Comparison of ENCODE assay signal across 6 cellular contexts in the genomic region with DNA sequence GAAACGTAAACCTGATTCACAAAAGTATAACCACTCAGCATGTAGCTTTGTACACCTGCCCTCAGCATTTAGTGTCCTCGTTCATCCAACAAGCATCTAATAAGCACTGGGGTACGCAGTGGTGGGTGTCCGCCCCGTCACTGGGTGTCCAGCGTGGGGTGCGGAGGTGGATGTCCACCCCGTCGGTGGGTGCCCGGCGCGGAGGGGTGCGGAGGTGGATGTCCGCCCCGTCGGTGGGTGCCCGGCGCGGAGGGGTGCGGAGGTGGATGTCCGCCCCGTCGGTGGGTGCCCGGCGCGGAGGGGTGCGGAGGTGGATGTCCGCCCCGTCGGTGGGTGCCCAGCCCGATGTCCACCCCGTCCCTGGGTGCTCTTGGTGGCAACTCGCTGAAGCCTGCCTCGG. TPM values are rescaled to one million over a fixed set of nuclear protein-coding genes. Genes with fewer than 3 reads are reported as not detected.
"Had no signal": no experiment of that assay in that cellular context is flagged by ENCODE, and none has a peak within 500 bp of the region (broad histone marks: within the 10 kb centered on the region; RNA-seq: fewer than 3 reads in every experiment).

No MANE protein-coding gene starts in this region.

RNA-seq across cellular contexts. Expression of a gene that starts 4.5 kb away (rescaled TPM):
- total RNA-seq: subcutaneous adipose tissue, thoracic aorta, thyroid gland, ureter had no signal

RNA-seq across cellular contexts. Expression of a gene that starts 41.3 kb away (rescaled TPM):
- total RNA-seq: temporal lobe, vagina had no signal
